ENCODE assay signal across 1 cellular context in the genomic region with DNA sequence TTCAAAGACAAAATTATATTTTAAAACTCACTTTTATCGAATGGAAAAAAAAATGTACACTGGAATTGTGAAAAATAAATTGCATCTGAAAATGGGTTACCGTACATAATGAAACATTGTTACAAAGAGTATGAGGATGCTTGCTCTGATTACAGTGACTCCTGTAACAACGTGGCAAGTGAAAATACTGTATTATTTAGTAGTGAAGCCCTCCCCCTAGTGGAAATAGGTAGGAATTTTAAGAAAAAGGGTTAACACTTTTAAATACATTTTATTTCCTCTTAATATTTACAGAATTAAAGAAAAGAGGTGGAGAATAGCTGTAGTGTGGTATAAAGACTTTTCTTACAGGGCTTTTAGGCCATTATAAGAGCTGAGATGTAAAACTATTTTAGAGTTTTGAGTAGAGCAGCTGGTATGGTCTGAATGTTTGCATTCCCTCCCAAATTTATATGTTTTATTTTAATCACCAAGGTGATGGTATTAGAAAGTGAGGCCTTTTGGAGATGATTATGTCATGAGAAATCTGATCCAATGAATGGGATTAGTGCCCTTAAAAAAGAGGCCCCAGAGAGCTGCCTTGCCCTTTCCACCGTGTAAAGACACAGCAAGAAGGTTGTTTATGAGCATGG.
TF ChIP-seq lines count a peak whose summit lies in the region.

No MANE protein-coding gene starts in this region.

TF ChIP-seq in HCT116, 20 proteins besides CTCF, POLR2A, EP300 and RAD21 (continued from another document):
- TF ChIP-seq ZBTB33 (IDR thresholded peaks at IDR 0.05; ENCODE audit: extremely low read depth, insufficient replicate concordance, low read length) (no peak), SRF (IDR thresholded peaks at IDR 0.05; ENCODE audit: low read depth) (no peak), CEBPB (IDR thresholded peaks at IDR 0.05; ENCODE audit: low read depth) (no peak), ZNF274 (IDR thresholded peaks at IDR 0.05; ENCODE audit: low read depth, low read length) (no peak), JUND (IDR thresholded peaks at IDR 0.05) (no peak), POLR2AphosphoS5 (IDR thresholded peaks at IDR 0.05; ENCODE audit: low read depth, low read length) (no peak), YY1 (IDR thresholded peaks at IDR 0.05; ENCODE audit: extremely low read depth, insufficient replicate concordance, low read depth, low read length) (no peak), EZH2 (IDR thresholded peaks at IDR 0.05) (no peak), SIN3A (IDR thresholded peaks at IDR 0.05; ENCODE audit: low read depth) (no peak)
- TF ChIP-seq, protein P1, sequence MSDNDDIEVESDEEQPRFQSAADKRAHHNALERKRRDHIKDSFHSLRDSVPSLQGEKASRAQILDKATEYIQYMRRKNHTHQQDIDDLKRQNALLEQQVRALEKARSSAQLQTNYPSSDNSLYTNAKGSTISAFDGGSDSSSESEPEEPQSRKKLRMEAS (IDR thresholded peaks at IDR 0.05), result no peak
- TF ChIP-seq, protein P2, sequence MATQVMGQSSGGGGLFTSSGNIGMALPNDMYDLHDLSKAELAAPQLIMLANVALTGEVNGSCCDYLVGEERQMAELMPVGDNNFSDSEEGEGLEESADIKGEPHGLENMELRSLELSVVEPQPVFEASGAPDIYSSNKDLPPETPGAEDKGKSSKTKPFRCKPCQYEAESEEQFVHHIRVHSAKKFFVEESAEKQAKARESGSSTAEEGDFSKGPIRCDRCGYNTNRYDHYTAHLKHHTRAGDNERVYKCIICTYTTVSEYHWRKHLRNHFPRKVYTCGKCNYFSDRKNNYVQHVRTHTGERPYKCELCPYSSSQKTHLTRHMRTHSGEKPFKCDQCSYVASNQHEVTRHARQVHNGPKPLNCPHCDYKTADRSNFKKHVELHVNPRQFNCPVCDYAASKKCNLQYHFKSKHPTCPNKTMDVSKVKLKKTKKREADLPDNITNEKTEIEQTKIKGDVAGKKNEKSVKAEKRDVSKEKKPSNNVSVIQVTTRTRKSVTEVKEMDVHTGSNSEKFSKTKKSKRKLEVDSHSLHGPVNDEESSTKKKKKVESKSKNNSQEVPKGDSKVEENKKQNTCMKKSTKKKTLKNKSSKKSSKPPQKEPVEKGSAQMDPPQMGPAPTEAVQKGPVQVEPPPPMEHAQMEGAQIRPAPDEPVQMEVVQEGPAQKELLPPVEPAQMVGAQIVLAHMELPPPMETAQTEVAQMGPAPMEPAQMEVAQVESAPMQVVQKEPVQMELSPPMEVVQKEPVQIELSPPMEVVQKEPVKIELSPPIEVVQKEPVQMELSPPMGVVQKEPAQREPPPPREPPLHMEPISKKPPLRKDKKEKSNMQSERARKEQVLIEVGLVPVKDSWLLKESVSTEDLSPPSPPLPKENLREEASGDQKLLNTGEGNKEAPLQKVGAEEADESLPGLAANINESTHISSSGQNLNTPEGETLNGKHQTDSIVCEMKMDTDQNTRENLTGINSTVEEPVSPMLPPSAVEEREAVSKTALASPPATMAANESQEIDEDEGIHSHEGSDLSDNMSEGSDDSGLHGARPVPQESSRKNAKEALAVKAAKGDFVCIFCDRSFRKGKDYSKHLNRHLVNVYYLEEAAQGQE (IDR thresholded peaks at IDR 0.05; ENCODE audit: low read depth), result no peak
